11 cellular contexts compared by ENCODE assay signal in genomic region chr3:100525753-100526612, GRCh38. TPM values are rescaled to one million over a fixed set of nuclear protein-coding genes. Genes with fewer than 3 reads are reported as not detected.
DNase-seq lines count a peak whose midpoint lies in the region; ATAC-seq and TF ChIP-seq lines count a peak whose summit lies in the region.
"Had no signal": no experiment of that assay in that cellular context is flagged by ENCODE, and none has a peak within 500 bp of the region (broad histone marks: within the 10 kb centered on the region; RNA-seq: fewer than 3 reads in every experiment).

No MANE protein-coding gene starts in this region.

- H3K4me3 Mint-ChIP-seq in glutamatergic neuron (ENCODE audit: unreplicated experiment) = no peak overlapping the region
- H3K4me3 Mint-ChIP-seq: effector memory CD8-positive, alpha-beta T cell; neural crest cell had no signal

- POLR2A ChIA-PET in HEK293T (lab: Yijun Ruan, JAX) = no interaction called here

- intact Hi-C loops in posterior vena cava (cut with DNase I) = no loop called here

- no peak overlapping the region for H3K27ac Mint-ChIP-seq in glutamatergic neuron (ENCODE audit: unreplicated experiment)
- H3K27ac Mint-ChIP-seq: effector memory CD8-positive, alpha-beta T cell had no signal

- peaks cover 5% of the 10 kb centered on the region for H3K27me3 Mint-ChIP-seq in glutamatergic neuron (ENCODE audit: unreplicated experiment)

- H3K27ac ChIP-seq in right atrium auricular region = peak overlapping the region in 1 of 2 donors; percentile 34

- no peaks in the 10 kb centered on the region for H3K9me3 ChIP-seq in right atrium auricular region

- no peaks in the 10 kb centered on the region for H3K27me3 ChIP-seq in right atrium auricular region

- peak; percentile 30 for DNase-seq in HEK293T (ENCODE audit: extremely low spot score)
- DNase-seq in astrocyte of the hippocampus (ENCODE audit: low read depth, low spot score) = peak; percentile 74
- DNase-seq in right atrium auricular region (ENCODE audit: low spot score) = peak; percentile 72
- peak; percentile 23 for DNase-seq in smooth muscle cell of the brain vasculature (ENCODE audit: low read depth, low spot score)
- no peak for DNase-seq in NCI-H146 treated with DMSO at 0.1 percent for 48 hours (lab: John Stamatoyannopoulos, UW; ENCODE audit: unreplicated experiment)
- DNase-seq in glutamatergic neuron = no peak
- no peak for DNase-seq in posterior vena cava (ENCODE audit: low spot score)
- DNase-seq: effector memory CD8-positive, alpha-beta T cell; KBM-7 had no signal

- ATAC-seq in HG03097 (IDR thresholded peaks at IDR 0.05; ENCODE audit: low FRiP score, unreplicated experiment) = no peak
- ATAC-seq: effector memory CD8-positive, alpha-beta T cell had no signal

- H3K4me3 ChIP-seq in right atrium auricular region = no peak overlapping the region

- TF ChIP-seq CTCF in right atrium auricular region (IDR thresholded peaks at IDR 0.05) = no peak
- TF ChIP-seq CTCF in glutamatergic neuron (IDR thresholded peaks at IDR 0.05; ENCODE audit: partially characterized antibody, unreplicated experiment) = no peak

- no peaks in the 10 kb centered on the region for H3K9me3 Mint-ChIP-seq in glutamatergic neuron (ENCODE audit: unreplicated experiment)
- H3K9me3 Mint-ChIP-seq: effector memory CD8-positive, alpha-beta T cell; neural crest cell had no signal

- no peaks in the 10 kb centered on the region for H3K36me3 Mint-ChIP-seq in glutamatergic neuron (ENCODE audit: unreplicated experiment)

- H3K4me1 ChIP-seq in right atrium auricular region = no peaks in the 10 kb centered on the region

- CTCF ChIA-PET in HEK293T (lab: Yijun Ruan, JAX) = interaction anchor here (0.5 kb wide), 1 partner anchor 66 kb away, joined by 4 read pairs; no protein-coding TSS in a partner anchor

- H3K36me3 ChIP-seq in right atrium auricular region = no peaks in the 10 kb centered on the region

- no peaks in the 10 kb centered on the region for H3K4me1 Mint-ChIP-seq in glutamatergic neuron (ENCODE audit: low read depth, unreplicated experiment)
- H3K4me1 Mint-ChIP-seq: neural crest cell had no signal

TF ChIP-seq in HEK293T, 16 proteins besides CTCF, POLR2A, EP300 and RAD21:
- TF ChIP-seq SUZ12 (IDR thresholded peaks at IDR 0.05) (no peak), PKNOX1 (IDR thresholded peaks at IDR 0.05) (peak; percentile 43; the same call in 1 of the 2 replicates), ELF4 (IDR thresholded peaks at IDR 0.05) (no peak), ARNT (IDR thresholded peaks at IDR 0.05) (no peak), BHLHE40 (IDR thresholded peaks at IDR 0.05; ENCODE audit: borderline replicate concordance) (no peak), ZNF384 (IDR thresholded peaks at IDR 0.05) (no peak), LEF1 (IDR thresholded peaks at IDR 0.05; ENCODE audit: borderline replicate concordance) (no peak)

RNA-seq across cellular contexts. Expression of gene TMEM45A, which starts 33.6 kb away (rescaled TPM):
- total RNA-seq in right atrium auricular region (10 to 100 TPM; 13.5 to 14.3 TPM), glutamatergic neuron (ENCODE audit: unreplicated experiment) (0.61 TPM), posterior vena cava (10 to 100 TPM; 34.5 to 75.3 TPM)

Comparison
In these comparisons a context has a peak if more than half of its experiments do, and no peak if none do; other contexts are left out.
1. DNase-seq: peak in HEK293T (single experiment), astrocyte of the hippocampus (single experiment), right atrium auricular region (single experiment) and smooth muscle cell of the brain vasculature (single experiment); none in NCI-H146 treated with DMSO at 0.1 percent for 48 hours (single experiment), glutamatergic neuron (single experiment) and posterior vena cava (single experiment).